ENCODE assay signal across 1 cellular context in genomic region chr5:149780043-149780737, GRCh38.
A peak's percentile ranks its signal among the peaks of the same experiment; 100 is the strongest.
TF ChIP-seq lines count a peak whose summit lies in the region.

No MANE protein-coding gene starts in this region.

TF ChIP-seq in GM12878, 131 proteins besides CTCF, POLR2A, EP300 and RAD21:
- TF ChIP-seq, protein P1, sequence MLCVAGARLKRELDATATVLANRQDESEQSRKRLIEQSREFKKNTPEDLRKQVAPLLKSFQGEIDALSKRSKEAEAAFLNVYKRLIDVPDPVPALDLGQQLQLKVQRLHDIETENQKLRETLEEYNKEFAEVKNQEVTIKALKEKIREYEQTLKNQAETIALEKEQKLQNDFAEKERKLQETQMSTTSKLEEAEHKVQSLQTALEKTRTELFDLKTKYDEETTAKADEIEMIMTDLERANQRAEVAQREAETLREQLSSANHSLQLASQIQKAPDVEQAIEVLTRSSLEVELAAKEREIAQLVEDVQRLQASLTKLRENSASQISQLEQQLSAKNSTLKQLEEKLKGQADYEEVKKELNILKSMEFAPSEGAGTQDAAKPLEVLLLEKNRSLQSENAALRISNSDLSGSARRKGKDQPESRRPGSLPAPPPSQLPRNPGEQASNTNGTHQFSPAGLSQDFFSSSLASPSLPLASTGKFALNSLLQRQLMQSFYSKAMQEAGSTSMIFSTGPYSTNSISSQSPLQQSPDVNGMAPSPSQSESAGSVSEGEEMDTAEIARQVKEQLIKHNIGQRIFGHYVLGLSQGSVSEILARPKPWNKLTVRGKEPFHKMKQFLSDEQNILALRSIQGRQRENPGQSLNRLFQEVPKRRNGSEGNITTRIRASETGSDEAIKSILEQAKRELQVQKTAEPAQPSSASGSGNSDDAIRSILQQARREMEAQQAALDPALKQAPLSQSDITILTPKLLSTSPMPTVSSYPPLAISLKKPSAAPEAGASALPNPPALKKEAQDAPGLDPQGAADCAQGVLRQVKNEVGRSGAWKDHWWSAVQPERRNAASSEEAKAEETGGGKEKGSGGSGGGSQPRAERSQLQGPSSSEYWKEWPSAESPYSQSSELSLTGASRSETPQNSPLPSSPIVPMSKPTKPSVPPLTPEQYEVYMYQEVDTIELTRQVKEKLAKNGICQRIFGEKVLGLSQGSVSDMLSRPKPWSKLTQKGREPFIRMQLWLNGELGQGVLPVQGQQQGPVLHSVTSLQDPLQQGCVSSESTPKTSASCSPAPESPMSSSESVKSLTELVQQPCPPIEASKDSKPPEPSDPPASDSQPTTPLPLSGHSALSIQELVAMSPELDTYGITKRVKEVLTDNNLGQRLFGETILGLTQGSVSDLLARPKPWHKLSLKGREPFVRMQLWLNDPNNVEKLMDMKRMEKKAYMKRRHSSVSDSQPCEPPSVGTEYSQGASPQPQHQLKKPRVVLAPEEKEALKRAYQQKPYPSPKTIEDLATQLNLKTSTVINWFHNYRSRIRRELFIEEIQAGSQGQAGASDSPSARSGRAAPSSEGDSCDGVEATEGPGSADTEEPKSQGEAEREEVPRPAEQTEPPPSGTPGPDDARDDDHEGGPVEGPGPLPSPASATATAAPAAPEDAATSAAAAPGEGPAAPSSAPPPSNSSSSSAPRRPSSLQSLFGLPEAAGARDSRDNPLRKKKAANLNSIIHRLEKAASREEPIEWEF (IDR thresholded peaks at IDR 0.05; ENCODE audit: insufficient replicate concordance, low read depth, low read length): no peak
- peak; percentile 44; the same call in 1 of the 2 replicates for TF ChIP-seq PML (IDR thresholded peaks at IDR 0.05; ENCODE audit: low read length)
- 0 out of 2 replicates have a peak, but pooled peaks have one; percentile 27 for TF ChIP-seq MXI1 (IDR thresholded peaks at IDR 0.05; ENCODE audit: low read depth, low read length)
